ENCODE assay signal across 13 cellular contexts in the genomic region with DNA sequence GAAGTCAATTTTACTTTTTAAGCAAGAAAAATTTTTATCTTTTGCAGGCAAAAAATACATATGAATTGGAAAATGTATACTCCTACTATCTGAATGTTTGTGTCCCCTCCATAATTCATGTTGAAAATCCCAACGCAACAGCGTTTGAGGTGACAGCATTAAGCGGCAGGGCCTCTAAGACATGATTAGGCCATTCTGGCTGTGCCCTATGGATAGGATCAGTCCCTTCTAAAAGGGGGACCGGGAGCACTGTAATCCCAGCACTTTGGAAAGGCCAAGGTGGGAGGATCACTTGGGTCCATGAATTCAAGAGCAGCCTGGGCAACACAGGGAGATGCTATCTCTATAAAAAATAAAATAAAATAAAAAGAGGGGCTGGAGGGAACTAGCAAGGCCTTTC.
"Had no signal": no experiment of that assay in that cellular context is flagged by ENCODE, and none has a peak within 500 bp of the region (broad histone marks: within the 10 kb centered on the region; RNA-seq: fewer than 3 reads in every experiment).

No MANE protein-coding gene starts in this region.

- H3K4me3 ChIP-seq: esophagus muscularis mucosa, gastrocnemius medialis, pancreas, transverse colon, uterus had no signal

- H3K27ac ChIP-seq: gastrocnemius medialis, pancreas, transverse colon, uterus had no signal

- ATAC-seq: T-cell had no signal

- H3K9me3 ChIP-seq: esophagus muscularis mucosa, gastrocnemius medialis, pancreas, transverse colon, uterus had no signal

- H3K27me3 ChIP-seq: esophagus muscularis mucosa, gastrocnemius medialis, pancreas, transverse colon, uterus had no signal

- DNase-seq: activated naive CD4-positive, alpha-beta T cell; activated T-cell treated with anti-CD3 and anti-CD28 coated beads, Interleukin-2, amount 50 U/mL, for 1 hour; gastrocnemius medialis; kidney glomerular epithelial cell; pancreas; right cardiac atrium; stimulated activated CD4-positive, alpha-beta T cell treated with anti-CD3 and anti-CD28 coated beads, Interleukin-12 subunit alpha, Interleukin-12 subunit beta, amount 100 ng/mL, for 4 hours; stimulated activated CD4-positive, alpha-beta T cell treated with anti-CD3 and anti-CD28 coated beads, Interleukin-4, amount 100 ng/mL, for 4 hours; stimulated activated naive CD8-positive, alpha-beta T cell treated with anti-CD3 and anti-CD28 coated beads, Interleukin-15, Interleukin-2, amounts not matched to agents 100 U/mL and 50 U/mL, for 24 hours; T-cell; transverse colon; uterus had no signal

- H3K36me3 ChIP-seq: esophagus muscularis mucosa, gastrocnemius medialis, pancreas, transverse colon, uterus had no signal
